Comparison of ENCODE assay signal across 17 cellular contexts in the genomic region with DNA sequence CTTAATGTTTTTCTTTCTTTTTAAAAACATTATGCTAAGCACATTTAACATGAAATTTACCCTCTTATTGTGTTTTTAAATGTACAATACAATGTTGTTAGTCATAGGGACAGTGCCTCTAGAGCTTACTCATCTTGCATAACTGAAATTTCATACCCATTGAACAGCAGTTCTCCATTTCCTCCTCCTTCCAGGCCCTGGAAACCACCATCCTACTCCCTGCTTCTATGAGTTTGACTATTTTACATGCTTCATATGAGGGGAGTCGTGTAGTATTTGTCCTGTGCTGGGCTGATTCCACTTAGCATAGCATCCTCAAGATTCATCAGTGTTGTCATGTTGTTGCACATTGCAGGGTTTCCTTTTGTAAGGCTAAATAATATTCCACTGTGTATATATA.
DNase-seq lines count a peak whose midpoint lies in the region; ATAC-seq, FAIRE-seq and TF ChIP-seq lines count a peak whose summit lies in the region.
"Had no signal": no experiment of that assay in that cellular context is flagged by ENCODE, and none has a peak within 500 bp of the region (broad histone marks: within the 10 kb centered on the region; RNA-seq: fewer than 3 reads in every experiment).

No MANE protein-coding gene starts in this region.

- H3K4me1 ChIP-seq in GM12878 (ENCODE audit: control insufficient read depth, insufficient read depth, low read length), result peaks cover 2% of the 10 kb centered on the region; the same call in 1 of the 2 replicates
- no peaks in the 10 kb centered on the region for H3K4me1 ChIP-seq in mucosa of descending colon (ENCODE audit: low read depth)
- H3K4me1 ChIP-seq: sigmoid colon, testis had no signal

- TF ChIP-seq POLR2A in GM12878 (IDR thresholded peaks at IDR 0.05; ENCODE audit: low read depth, low read length), result no peak

- SMC1A ChIA-PET in GM12878 (lab: Charles Lee; ENCODE audit: uncharacterized antibody, unreplicated experiment), result interaction anchor here (1.5 kb wide), 1 partner anchor 17 kb away, joined by 6 read pairs; no protein-coding TSS in a partner anchor

- no peaks in the 10 kb centered on the region for H3K9me3 ChIP-seq in GM12878 (replicated peaks; ENCODE audit: control insufficient read depth, insufficient read depth, low read length)
- no peaks in the 10 kb centered on the region for H3K9me3 ChIP-seq in mucosa of descending colon
- H3K9me3 ChIP-seq: sigmoid colon, testis had no signal

- POLR2A ChIA-PET in GM12878 (lab: Charles Lee), result no interaction called here

- DNase-seq in EL, result peak; percentile 89
- peak; percentile 53 for DNase-seq in HK-2 (ENCODE audit: unreplicated experiment)
- DNase-seq in GM12878 (ENCODE audit: low read depth, low spot score), result no peak
- no peak for DNase-seq in mucosa of descending colon
- no peak for DNase-seq in NCI-H69 (lab: John Stamatoyannopoulos, UW)
- DNase-seq in cerebellar nuclear complex (lab: John Stamatoyannopoulos, UW), result no peak
- DNase-seq in ecto neural progenitor cell (ENCODE audit: low spot score), result no peak
- DNase-seq in stimulated activated CD4-positive, alpha-beta T cell treated with anti-CD3 and anti-CD28 coated beads, Interleukin-15, amount 100 ng/mL, for 24 hours, result no peak
- DNase-seq: activated CD4-positive, alpha-beta T cell treated with anti-CD3 and anti-CD28 coated beads, Interleukin-2, amount 50 U/mL, for 4 hours; left colon; naive B cell; NCI-H187; sigmoid colon; T-helper 1 cell had no signal

- in situ Hi-C loops in GM12878 (cut with MboI), result no loop called here

- TF ChIP-seq RAD21 in GM12878 (IDR thresholded peaks at IDR 0.05; ENCODE audit: insufficient read depth, low read depth, low read length), result no peak

- no peak overlapping the region for H3K4me2 ChIP-seq in GM12878 (ENCODE audit: control insufficient read depth, insufficient read depth)
- H3K4me2 ChIP-seq: GM23338 had no signal

- FAIRE-seq in GM12878 (lab: Jason Lieb, UNC), result no peak
- FAIRE-seq: frontal cortex had no signal

- no peaks in the 10 kb centered on the region for H3K27me3 ChIP-seq in GM12878 (replicated peaks in 1 of 2; ENCODE audit: control insufficient read depth in 2 of 2, insufficient read depth in 2 of 2, low read length in 1 of 2)
- H3K27me3 ChIP-seq: sigmoid colon, testis had no signal

- no peak overlapping the region for H2AFZ ChIP-seq in GM12878 (ENCODE audit: control insufficient read depth, low read depth, low read length)
- H2AFZ ChIP-seq: GM23338 had no signal

- H3K36me3 ChIP-seq in GM12878 (ENCODE audit: control insufficient read depth in 2 of 2, insufficient read depth in 2 of 2, low read length in 1 of 2), result no peaks in the 10 kb centered on the region; a peak in 1 of 4 replicates
- no peaks in the 10 kb centered on the region for H3K36me3 ChIP-seq in mucosa of descending colon (ENCODE audit: low read depth)
- H3K36me3 ChIP-seq: sigmoid colon had no signal

- H3K4me3 ChIP-seq in GM12878 (no peak overlapping the region), mucosa of descending colon (no peak overlapping the region)
- H3K4me3 ChIP-seq: GM23338, sigmoid colon, testis had no signal

- no peak overlapping the region for H3K9ac ChIP-seq in GM12878 (ENCODE audit: control insufficient read depth, insufficient read depth, low read length)

- H4K20me1 ChIP-seq in GM12878 (ENCODE audit: control insufficient read depth, insufficient read depth), result no peaks in the 10 kb centered on the region

- RAD21 ChIA-PET in GM12878 (lab: Charles Lee; ENCODE audit: unreplicated experiment), result no interaction called here

- ATAC-seq in GM12878, result peak; percentile 51
- ATAC-seq in mucosa of descending colon, result peak; percentile 9
- ATAC-seq: GM23338, left colon had no signal

- H3K79me2 ChIP-seq in GM12878 (ENCODE audit: control insufficient read depth, insufficient read depth, low read length), result no peaks in the 10 kb centered on the region

- WGBS in GM12878 (ENCODE audit: insufficient coverage, insufficient replicate concordance, low lambda C conversion rate, missing lambda C conversion rate), result 0% methylated on average over 1 of the region's 1 CpG

- no peak for TF ChIP-seq EP300 in GM12878 (IDR thresholded peaks at IDR 0.05; ENCODE audit: borderline replicate concordance in 1 of 2, control insufficient read depth in 1 of 2, low read depth in 2 of 2, low read length in 2 of 2)

- intact Hi-C loops in GM12878 (cut with micrococcal nuclease; ENCODE audit: unreplicated experiment) (no loop called here), mucosa of descending colon (cut with DNase I, micrococcal nuclease) (no loop called here)

- CTCF ChIA-PET in GM12878 (lab: Yijun Ruan, JAX), result no interaction called here

- no peak overlapping the region for H3K27ac ChIP-seq in GM12878 (ENCODE audit: control insufficient read depth, insufficient read depth)
- H3K27ac ChIP-seq: sigmoid colon, testis had no signal

- TF ChIP-seq CTCF in GM12878 (IDR thresholded peaks at IDR 0.05 in 2 of 3, conservative IDR thresholded peaks at IDR 0.05 in 1 of 3; ENCODE audit: control insufficient read depth in 2 of 3, extremely low read depth in 1 of 3, insufficient read depth in 1 of 3, low read depth in 3 of 3, low read length in 3 of 3) (no peak), mucosa of descending colon (IDR thresholded peaks at IDR 0.05) (no peak)

- BruUV-seq in GM12878 (replicated peaks; lab: Mats Ljungman, UMichigan), result no TSS peak

TF ChIP-seq in GM12878, 131 proteins besides CTCF, POLR2A, EP300 and RAD21:
- TF ChIP-seq SMAD5 (IDR thresholded peaks at IDR 0.05; ENCODE audit: low read depth) (no peak), KAT2A (conservative IDR thresholded peaks at IDR 0.05; ENCODE audit: control insufficient read depth, low read depth, low read length) (no peak), BRCA1 (IDR thresholded peaks at IDR 0.05; ENCODE audit: low read depth, low read length) (no peak), FOS (IDR thresholded peaks at IDR 0.05; ENCODE audit: borderline replicate concordance, extremely low read depth, insufficient read length) (no peak), GABPA (IDR thresholded peaks at IDR 0.05; ENCODE audit: low read depth) (no peak), ATF7 (IDR thresholded peaks at IDR 0.05; ENCODE audit: low read depth) (no peak), ESRRA (IDR thresholded peaks at IDR 0.05; ENCODE audit: low read length) (no peak), TCF12 (IDR thresholded peaks at IDR 0.05; ENCODE audit: low read depth, low read length) (no peak), YY1 (IDR thresholded peaks at IDR 0.05; ENCODE audit: low read depth, low read length) (no peak), HDGF (IDR thresholded peaks at IDR 0.05) (no peak), HCFC1 (IDR thresholded peaks at IDR 0.05; ENCODE audit: low read length) (no peak), PAX8 (IDR thresholded peaks at IDR 0.05) (no peak), CEBPB (IDR thresholded peaks at IDR 0.05; ENCODE audit: borderline replicate concordance in 1 of 2, low read depth in 2 of 2, low read length in 2 of 2) (no peak), MYC (IDR thresholded peaks at IDR 0.05; ENCODE audit: insufficient read depth, insufficient read length, insufficient replicate concordance, low read length, severe bottlenecking) (no peak)
- TF ChIP-seq, protein P1, sequence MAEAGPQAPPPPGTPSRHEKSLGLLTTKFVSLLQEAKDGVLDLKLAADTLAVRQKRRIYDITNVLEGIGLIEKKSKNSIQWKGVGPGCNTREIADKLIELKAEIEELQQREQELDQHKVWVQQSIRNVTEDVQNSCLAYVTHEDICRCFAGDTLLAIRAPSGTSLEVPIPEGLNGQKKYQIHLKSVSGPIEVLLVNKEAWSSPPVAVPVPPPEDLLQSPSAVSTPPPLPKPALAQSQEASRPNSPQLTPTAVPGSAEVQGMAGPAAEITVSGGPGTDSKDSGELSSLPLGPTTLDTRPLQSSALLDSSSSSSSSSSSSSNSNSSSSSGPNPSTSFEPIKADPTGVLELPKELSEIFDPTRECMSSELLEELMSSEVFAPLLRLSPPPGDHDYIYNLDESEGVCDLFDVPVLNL (IDR thresholded peaks at IDR 0.05; ENCODE audit: low read depth, low read length), result no peak
- TF ChIP-seq, protein P2, sequence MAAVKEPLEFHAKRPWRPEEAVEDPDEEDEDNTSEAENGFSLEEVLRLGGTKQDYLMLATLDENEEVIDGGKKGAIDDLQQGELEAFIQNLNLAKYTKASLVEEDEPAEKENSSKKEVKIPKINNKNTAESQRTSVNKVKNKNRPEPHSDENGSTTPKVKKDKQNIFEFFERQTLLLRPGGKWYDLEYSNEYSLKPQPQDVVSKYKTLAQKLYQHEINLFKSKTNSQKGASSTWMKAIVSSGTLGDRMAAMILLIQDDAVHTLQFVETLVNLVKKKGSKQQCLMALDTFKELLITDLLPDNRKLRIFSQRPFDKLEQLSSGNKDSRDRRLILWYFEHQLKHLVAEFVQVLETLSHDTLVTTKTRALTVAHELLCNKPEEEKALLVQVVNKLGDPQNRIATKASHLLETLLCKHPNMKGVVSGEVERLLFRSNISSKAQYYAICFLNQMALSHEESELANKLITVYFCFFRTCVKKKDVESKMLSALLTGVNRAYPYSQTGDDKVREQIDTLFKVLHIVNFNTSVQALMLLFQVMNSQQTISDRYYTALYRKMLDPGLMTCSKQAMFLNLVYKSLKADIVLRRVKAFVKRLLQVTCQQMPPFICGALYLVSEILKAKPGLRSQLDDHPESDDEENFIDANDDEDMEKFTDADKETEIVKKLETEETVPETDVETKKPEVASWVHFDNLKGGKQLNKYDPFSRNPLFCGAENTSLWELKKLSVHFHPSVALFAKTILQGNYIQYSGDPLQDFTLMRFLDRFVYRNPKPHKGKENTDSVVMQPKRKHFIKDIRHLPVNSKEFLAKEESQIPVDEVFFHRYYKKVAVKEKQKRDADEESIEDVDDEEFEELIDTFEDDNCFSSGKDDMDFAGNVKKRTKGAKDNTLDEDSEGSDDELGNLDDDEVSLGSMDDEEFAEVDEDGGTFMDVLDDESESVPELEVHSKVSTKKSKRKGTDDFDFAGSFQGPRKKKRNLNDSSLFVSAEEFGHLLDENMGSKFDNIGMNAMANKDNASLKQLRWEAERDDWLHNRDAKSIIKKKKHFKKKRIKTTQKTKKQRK (IDR thresholded peaks at IDR 0.05; ENCODE audit: low read depth, low read length), result no peak
- TF ChIP-seq, protein P3, sequence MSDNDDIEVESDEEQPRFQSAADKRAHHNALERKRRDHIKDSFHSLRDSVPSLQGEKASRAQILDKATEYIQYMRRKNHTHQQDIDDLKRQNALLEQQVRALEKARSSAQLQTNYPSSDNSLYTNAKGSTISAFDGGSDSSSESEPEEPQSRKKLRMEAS (IDR thresholded peaks at IDR 0.05; ENCODE audit: low read depth, low read length), result no peak

Comparison
In these comparisons a context has a peak if more than half of its experiments do, and no peak if none do; other contexts are left out.
1. DNase-seq: peak in EL (single experiment) and HK-2 (single experiment); none in GM12878 (single experiment), mucosa of descending colon (0 of 3), NCI-H69 (single experiment), cerebellar nuclear complex (0 of 2), ecto neural progenitor cell (single experiment) and stimulated activated CD4-positive, alpha-beta T cell treated with anti-CD3 and anti-CD28 coated beads, Interleukin-15, amount 100 ng/mL, for 24 hours (single experiment).